1 cellular context compared by ENCODE assay signal in the genomic region with DNA sequence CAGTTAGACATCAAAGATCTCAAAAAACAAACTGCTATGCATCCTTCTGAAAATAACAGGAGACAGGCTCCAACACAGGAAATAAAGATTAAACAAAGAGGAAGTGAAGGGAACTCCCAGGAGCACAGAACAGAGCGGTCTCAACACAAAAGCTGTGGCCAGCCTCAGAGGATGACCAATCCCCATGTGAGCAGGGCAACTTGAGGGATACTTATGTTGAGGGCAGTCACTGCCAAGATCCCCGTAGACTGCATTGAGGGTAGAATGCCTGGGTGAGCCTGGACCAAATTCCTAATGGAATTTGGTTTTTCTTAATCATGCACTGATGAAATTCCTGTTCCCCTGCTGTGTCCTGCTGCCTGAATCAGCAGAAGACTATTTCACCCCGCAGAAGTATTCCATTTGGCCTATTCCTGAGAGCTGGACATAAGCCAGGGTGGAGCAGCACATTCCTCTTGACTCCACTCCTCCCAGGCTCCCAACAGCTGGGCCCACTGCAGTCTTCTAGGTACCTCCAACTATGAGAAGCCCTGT.
A peak's percentile ranks its signal among the peaks of the same experiment; 100 is the strongest.
TF ChIP-seq lines count a peak whose summit lies in the region.

No MANE protein-coding gene starts in this region.

TF ChIP-seq in HEK293, 187 proteins besides CTCF, POLR2A, EP300 and RAD21 (continued from another document):
- no peak for TF ChIP-seq ZXDB (tag by site-specific recombination; IDR thresholded peaks at IDR 0.05)
- TF ChIP-seq ZNF423 (tag by site-specific recombination; IDR thresholded peaks at IDR 0.05): no peak
- no peak for TF ChIP-seq ZNF843 (tag by site-specific recombination; IDR thresholded peaks at IDR 0.05)
- no peak for TF ChIP-seq ZNF768 (tag by site-specific recombination; IDR thresholded peaks at IDR 0.05)
- peak; percentile 40; the same call in 1 of the 2 replicates for TF ChIP-seq GLIS1 (tag by site-specific recombination; IDR thresholded peaks at IDR 0.05)
- TF ChIP-seq ZNF24 (tag by site-specific recombination; IDR thresholded peaks at IDR 0.05): no peak
- TF ChIP-seq ZNF521 (tag by site-specific recombination; IDR thresholded peaks at IDR 0.05): no peak
- peak; percentile 74 for TF ChIP-seq ZFP69B (tag by site-specific recombination; IDR thresholded peaks at IDR 0.05)
- TF ChIP-seq, protein P1, sequence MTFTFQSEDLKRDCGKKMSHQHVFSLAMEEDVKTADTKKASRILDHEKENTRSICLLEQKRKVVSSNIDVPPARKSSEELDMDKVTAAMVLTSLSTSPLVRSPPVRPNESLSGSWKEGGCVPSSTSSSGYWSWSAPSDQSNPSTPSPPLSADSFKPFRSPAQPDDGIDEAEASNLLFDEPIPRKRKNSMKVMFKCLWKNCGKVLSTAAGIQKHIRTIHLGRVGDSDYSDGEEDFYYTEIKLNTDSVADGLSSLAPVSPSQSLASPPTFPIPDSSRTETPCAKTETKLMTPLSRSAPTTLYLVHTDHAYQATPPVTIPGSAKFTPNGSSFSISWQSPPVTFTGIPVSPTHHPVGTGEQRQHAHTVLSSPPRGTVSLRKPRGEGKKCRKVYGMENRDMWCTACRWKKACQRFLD (tag by site-specific recombination; IDR thresholded peaks at IDR 0.05): no peak
- TF ChIP-seq ZNF354C (tag by site-specific recombination; IDR thresholded peaks at IDR 0.05; ENCODE audit: borderline replicate concordance, low read depth): no peak
- no peak for TF ChIP-seq ZNF747 (tag by site-specific recombination; IDR thresholded peaks at IDR 0.05)
- TF ChIP-seq WT1 (tag by site-specific recombination; IDR thresholded peaks at IDR 0.05): no peak
- TF ChIP-seq ZNF239 (tag by site-specific recombination; IDR thresholded peaks at IDR 0.05): no peak
- TF ChIP-seq ZNF623 (tag by site-specific recombination; IDR thresholded peaks at IDR 0.05): no peak
- TF ChIP-seq ZNF560 (tag by site-specific recombination; IDR thresholded peaks at IDR 0.05; ENCODE audit: borderline replicate concordance): no peak
- TF ChIP-seq ZBTB8A (tag by site-specific recombination; IDR thresholded peaks at IDR 0.05): no peak
- TF ChIP-seq ZFP3 (tag by site-specific recombination; IDR thresholded peaks at IDR 0.05; ENCODE audit: low read depth): no peak
- TF ChIP-seq, protein P2, sequence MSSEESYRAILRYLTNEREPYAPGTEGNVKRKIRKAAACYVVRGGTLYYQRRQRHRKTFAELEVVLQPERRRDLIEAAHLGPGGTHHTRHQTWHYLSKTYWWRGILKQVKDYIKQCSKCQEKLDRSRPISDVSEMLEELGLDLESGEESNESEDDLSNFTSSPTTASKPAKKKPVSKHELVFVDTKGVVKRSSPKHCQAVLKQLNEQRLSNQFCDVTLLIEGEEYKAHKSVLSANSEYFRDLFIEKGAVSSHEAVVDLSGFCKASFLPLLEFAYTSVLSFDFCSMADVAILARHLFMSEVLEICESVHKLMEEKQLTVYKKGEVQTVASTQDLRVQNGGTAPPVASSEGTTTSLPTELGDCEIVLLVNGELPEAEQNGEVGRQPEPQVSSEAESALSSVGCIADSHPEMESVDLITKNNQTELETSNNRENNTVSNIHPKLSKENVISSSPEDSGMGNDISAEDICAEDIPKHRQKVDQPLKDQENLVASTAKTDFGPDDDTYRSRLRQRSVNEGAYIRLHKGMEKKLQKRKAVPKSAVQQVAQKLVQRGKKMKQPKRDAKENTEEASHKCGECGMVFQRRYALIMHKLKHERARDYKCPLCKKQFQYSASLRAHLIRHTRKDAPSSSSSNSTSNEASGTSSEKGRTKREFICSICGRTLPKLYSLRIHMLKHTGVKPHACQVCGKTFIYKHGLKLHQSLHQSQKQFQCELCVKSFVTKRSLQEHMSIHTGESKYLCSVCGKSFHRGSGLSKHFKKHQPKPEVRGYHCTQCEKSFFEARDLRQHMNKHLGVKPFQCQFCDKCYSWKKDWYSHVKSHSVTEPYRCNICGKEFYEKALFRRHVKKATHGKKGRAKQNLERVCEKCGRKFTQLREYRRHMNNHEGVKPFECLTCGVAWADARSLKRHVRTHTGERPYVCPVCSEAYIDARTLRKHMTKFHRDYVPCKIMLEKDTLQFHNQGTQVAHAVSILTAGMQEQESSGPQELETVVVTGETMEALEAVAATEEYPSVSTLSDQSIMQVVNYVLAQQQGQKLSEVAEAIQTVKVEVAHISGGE (tag by site-specific recombination; conservative IDR thresholded peaks at IDR 0.05; ENCODE audit: low read depth): no peak
- TF ChIP-seq HOXD13 (CRISPR knock-in tag; IDR thresholded peaks at IDR 0.05; ENCODE audit: borderline replicate concordance): no peak
- no peak for TF ChIP-seq ZNF341 (tag by site-specific recombination; IDR thresholded peaks at IDR 0.05; ENCODE audit: low read depth)
- peak; percentile 21; the same call in 1 of the 2 replicates for TF ChIP-seq ZNF600 (tag by site-specific recombination; IDR thresholded peaks at IDR 0.05)
- TF ChIP-seq MZF1 (tag by site-specific recombination; IDR thresholded peaks at IDR 0.05; ENCODE audit: borderline replicate concordance): peak; percentile 25; the same call in 1 of the 2 replicates
- no peak for TF ChIP-seq ZNF274 (IDR thresholded peaks at IDR 0.05; ENCODE audit: low read length)
- TF ChIP-seq ZNF274 (tag by site-specific recombination; IDR thresholded peaks at IDR 0.05; ENCODE audit: borderline replicate concordance): no peak
- TF ChIP-seq, protein P3, sequence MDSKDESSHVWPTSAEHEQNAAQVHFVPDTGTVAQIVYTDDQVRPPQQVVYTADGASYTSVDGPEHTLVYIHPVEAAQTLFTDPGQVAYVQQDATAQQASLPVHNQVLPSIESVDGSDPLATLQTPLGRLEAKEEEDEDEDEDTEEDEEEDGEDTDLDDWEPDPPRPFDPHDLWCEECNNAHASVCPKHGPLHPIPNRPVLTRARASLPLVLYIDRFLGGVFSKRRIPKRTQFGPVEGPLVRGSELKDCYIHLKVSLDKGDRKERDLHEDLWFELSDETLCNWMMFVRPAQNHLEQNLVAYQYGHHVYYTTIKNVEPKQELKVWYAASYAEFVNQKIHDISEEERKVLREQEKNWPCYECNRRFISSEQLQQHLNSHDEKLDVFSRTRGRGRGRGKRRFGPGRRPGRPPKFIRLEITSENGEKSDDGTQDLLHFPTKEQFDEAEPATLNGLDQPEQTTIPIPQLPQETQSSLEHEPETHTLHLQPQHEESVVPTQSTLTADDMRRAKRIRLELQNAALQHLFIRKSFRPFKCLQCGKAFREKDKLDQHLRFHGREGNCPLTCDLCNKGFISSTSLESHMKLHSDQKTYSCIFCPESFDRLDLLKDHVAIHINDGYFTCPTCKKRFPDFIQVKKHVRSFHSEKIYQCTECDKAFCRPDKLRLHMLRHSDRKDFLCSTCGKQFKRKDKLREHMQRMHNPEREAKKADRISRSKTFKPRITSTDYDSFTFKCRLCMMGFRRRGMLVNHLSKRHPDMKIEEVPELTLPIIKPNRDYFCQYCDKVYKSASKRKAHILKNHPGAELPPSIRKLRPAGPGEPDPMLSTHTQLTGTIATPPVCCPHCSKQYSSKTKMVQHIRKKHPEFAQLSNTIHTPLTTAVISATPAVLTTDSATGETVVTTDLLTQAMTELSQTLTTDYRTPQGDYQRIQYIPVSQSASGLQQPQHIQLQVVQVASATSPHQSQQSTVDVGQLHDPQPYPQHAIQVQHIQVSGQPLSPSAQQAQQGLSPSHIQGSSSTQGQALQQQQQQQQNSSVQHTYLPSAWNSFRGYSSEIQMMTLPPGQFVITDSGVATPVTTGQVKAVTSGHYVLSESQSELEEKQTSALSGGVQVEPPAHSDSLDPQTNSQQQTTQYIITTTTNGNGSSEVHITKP (tag by site-specific recombination; IDR thresholded peaks at IDR 0.05): peak; percentile 97
- TF ChIP-seq, protein P4, sequence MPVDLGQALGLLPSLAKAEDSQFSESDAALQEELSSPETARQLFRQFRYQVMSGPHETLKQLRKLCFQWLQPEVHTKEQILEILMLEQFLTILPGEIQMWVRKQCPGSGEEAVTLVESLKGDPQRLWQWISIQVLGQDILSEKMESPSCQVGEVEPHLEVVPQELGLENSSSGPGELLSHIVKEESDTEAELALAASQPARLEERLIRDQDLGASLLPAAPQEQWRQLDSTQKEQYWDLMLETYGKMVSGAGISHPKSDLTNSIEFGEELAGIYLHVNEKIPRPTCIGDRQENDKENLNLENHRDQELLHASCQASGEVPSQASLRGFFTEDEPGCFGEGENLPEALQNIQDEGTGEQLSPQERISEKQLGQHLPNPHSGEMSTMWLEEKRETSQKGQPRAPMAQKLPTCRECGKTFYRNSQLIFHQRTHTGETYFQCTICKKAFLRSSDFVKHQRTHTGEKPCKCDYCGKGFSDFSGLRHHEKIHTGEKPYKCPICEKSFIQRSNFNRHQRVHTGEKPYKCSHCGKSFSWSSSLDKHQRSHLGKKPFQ (tag by site-specific recombination; IDR thresholded peaks at IDR 0.05): no peak
- TF ChIP-seq, protein P5, sequence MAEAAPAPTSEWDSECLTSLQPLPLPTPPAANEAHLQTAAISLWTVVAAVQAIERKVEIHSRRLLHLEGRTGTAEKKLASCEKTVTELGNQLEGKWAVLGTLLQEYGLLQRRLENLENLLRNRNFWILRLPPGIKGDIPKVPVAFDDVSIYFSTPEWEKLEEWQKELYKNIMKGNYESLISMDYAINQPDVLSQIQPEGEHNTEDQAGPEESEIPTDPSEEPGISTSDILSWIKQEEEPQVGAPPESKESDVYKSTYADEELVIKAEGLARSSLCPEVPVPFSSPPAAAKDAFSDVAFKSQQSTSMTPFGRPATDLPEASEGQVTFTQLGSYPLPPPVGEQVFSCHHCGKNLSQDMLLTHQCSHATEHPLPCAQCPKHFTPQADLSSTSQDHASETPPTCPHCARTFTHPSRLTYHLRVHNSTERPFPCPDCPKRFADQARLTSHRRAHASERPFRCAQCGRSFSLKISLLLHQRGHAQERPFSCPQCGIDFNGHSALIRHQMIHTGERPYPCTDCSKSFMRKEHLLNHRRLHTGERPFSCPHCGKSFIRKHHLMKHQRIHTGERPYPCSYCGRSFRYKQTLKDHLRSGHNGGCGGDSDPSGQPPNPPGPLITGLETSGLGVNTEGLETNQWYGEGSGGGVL (tag by site-specific recombination; IDR thresholded peaks at IDR 0.05): no peak
- peak; percentile 70 for TF ChIP-seq ZBTB17 (tag by site-specific recombination; IDR thresholded peaks at IDR 0.05)
- TF ChIP-seq ZNF169 (tag by site-specific recombination; IDR thresholded peaks at IDR 0.05): no peak
- no peak for TF ChIP-seq ZBTB21 (tag by site-specific recombination; IDR thresholded peaks at IDR 0.05)
- no peak for TF ChIP-seq ZNF791 (tag by site-specific recombination; IDR thresholded peaks at IDR 0.05)
